ENCODE assay signal across 8 cellular contexts in genomic region chr1:155609515-155610256, GRCh38. TPM values are rescaled to one million over a fixed set of nuclear protein-coding genes. Genes with fewer than 3 reads are reported as not detected.
A peak's percentile ranks its signal among the peaks of the same experiment; 100 is the strongest.
DNase-seq lines count a peak whose midpoint lies in the region; ATAC-seq and TF ChIP-seq lines count a peak whose summit lies in the region.

Gene MSTO1, plus strand, starts transcription at chr1:155610218. Its CDS starts 31 bp downstream, at chr1:155610249.

- H3K79me2 ChIP-seq in PC-9 (ENCODE audit: low read depth): no peaks in the 10 kb centered on the region

- H3K36me3 ChIP-seq in PC-9 (ENCODE audit: low read depth): no peaks in the 10 kb centered on the region; the same call in 1 of the 2 replicates
- H3K36me3 ChIP-seq in mucosa of rectum (ENCODE audit: control insufficient read depth in 2 of 2, insufficient read depth in 2 of 2, low read length in 2 of 2): peaks cover 3 to 5% of the 10 kb centered on the region in 2 donors

- intact Hi-C loops in PC-9 (cut with micrococcal nuclease; ENCODE audit: unreplicated experiment): no loop called here

- TF ChIP-seq CTCF in PC-9 (conservative IDR thresholded peaks at IDR 0.05) (no peak), epithelial cell of proximal tubule (conservative IDR thresholded peaks at IDR 0.05; ENCODE audit: low read depth, low read length) (no peak)

- peak within 1 kb of the TSS; percentile 74 to 75 for H3K9ac ChIP-seq in mucosa of rectum (ENCODE audit: low read depth in 1 of 2, low read length in 2 of 2)

- H3K27ac ChIP-seq in PC-9 (peak within 1 kb of the TSS; percentile 75), mucosa of rectum (ENCODE audit: low read depth in 2 of 2, low read length in 2 of 2) (peak within 1 kb of the TSS; percentile 52 to 74)

- DNase-seq in DMS153 (lab: John Stamatoyannopoulos, UW) (peak; percentile 98), PC-9 (peak; percentile 94 to 95), epithelial cell of proximal tubule (ENCODE audit: low read depth) (peak; percentile 75)
- peak; percentile 98 for DNase-seq in Jurkat, Clone E6-1 (ENCODE audit: low read depth, low spot score)
- peak; percentile 88 for DNase-seq in activated T-cell treated with anti-CD3 and anti-CD28 coated beads, Interleukin-2, amount 50 U/mL, for 1 hour
- peak; percentile 99 for DNase-seq in stimulated activated CD8-positive, alpha-beta memory T cell treated with anti-CD3 and anti-CD28 coated beads, Interleukin-4, amount 100 ng/mL, for 48 hours

- BruUV-seq in PC-9 (replicated peaks; lab: Mats Ljungman, UMichigan): TSS peak; percentile 91

- no peaks in the 10 kb centered on the region for H3K4me1 ChIP-seq in PC-9 (replicated peaks; ENCODE audit: insufficient read depth)
- H3K4me1 ChIP-seq in mucosa of rectum (ENCODE audit: control insufficient read depth in 2 of 2, insufficient read depth in 2 of 2, low read length in 2 of 2): peaks cover 0 to 3% of the 10 kb centered on the region in 2 donors

- CTCF ChIA-PET in PC-9 (lab: Charles Lee): no interaction called here

- H3K9me2 ChIP-seq in PC-9 (ENCODE audit: insufficient read depth): 0 out of 2 replicates have a peak, but pooled peaks cover 3% of the 10 kb centered on the region

- peak within 1 kb of the TSS; percentile 69 for H3K4me2 ChIP-seq in PC-9

- H3K4me3 ChIP-seq in Jurkat, Clone E6-1 (ENCODE audit: low read length): peak within 1 kb of the TSS; percentile 58
- H3K4me3 ChIP-seq in PC-9: peak within 1 kb of the TSS; percentile 60
- peak within 1 kb of the TSS; percentile 79 for H3K4me3 ChIP-seq in epithelial cell of proximal tubule (ENCODE audit: low read depth, low read length)
- peak within 1 kb of the TSS; percentile 77 to 93 for H3K4me3 ChIP-seq in mucosa of rectum (ENCODE audit: low read length in 2 of 2)

- peak; percentile 87 for ATAC-seq in GM21619 (IDR thresholded peaks at IDR 0.05; ENCODE audit: unreplicated experiment)

- POLR2A ChIA-PET in PC-9 (lab: Charles Lee; ENCODE audit: unreplicated experiment): interaction anchor here (0.6 kb wide), 1 partner anchor 245 kb away, joined by 5 read pairs; no protein-coding TSS in a partner anchor

- H2AFZ ChIP-seq in PC-9: peak within 1 kb of the TSS; percentile 76

- H3F3A ChIP-seq in PC-9 (ENCODE audit: insufficient read depth, low read depth): peaks cover 11% of the 10 kb centered on the region

- H3K27me3 ChIP-seq in PC-9 (ENCODE audit: insufficient read depth, low read depth): no peaks in the 10 kb centered on the region
- no peaks in the 10 kb centered on the region for H3K27me3 ChIP-seq in mucosa of rectum (ENCODE audit: control insufficient read depth in 2 of 2, insufficient read depth in 2 of 2, low read length in 2 of 2)

- H4K20me1 ChIP-seq in PC-9 (ENCODE audit: insufficient read depth): no peaks in the 10 kb centered on the region

- H3K9me3 ChIP-seq in PC-9 (ENCODE audit: insufficient read depth, low read depth) (no peaks in the 10 kb centered on the region), mucosa of rectum (ENCODE audit: control insufficient read depth in 2 of 2, low read length in 2 of 2) (no peaks in the 10 kb centered on the region)

RNA-seq across cellular contexts. Expression of gene MSTO1, which starts in this region (rescaled TPM):
- 97.3 TPM for polyA plus RNA-seq in Jurkat, Clone E6-1 (2012; ENCODE audit: insufficient read depth, insufficient read length)
- total RNA-seq in PC-9 (2021) (21.3 and 21.5 TPM in 2 replicates), epithelial cell of proximal tubule (12.7 and 24.4 TPM in 2 replicates)

Comparison
In these comparisons a context has a peak if more than half of its experiments do, and no peak if none do; other contexts are left out.
1. Peak in every context shown above with its lines: DNase-seq, ATAC-seq, H3K4me3 ChIP-seq and H3K27ac ChIP-seq.